Comparison of ENCODE assay signal across 9 cellular contexts in genomic region chr6:167678102-167679101, GRCh38.
DNase-seq lines count a peak whose midpoint lies in the region; ATAC-seq, FAIRE-seq and TF ChIP-seq lines count a peak whose summit lies in the region.
"Had no signal": no experiment of that assay in that cellular context is flagged by ENCODE, and none has a peak within 500 bp of the region (broad histone marks: within the 10 kb centered on the region; RNA-seq: fewer than 3 reads in every experiment).

No MANE protein-coding gene starts in this region.

- no peaks in the 10 kb centered on the region for H3K9me3 Mint-ChIP-seq in activated T-cell treated with anti-CD3 and anti-CD28 coated beads, Interleukin-2, amount 50 U/mL, for 72 hours
- H3K9me3 Mint-ChIP-seq in activated naive CD8-positive, alpha-beta T cell treated with anti-CD3 and anti-CD28 coated beads for 36 hours, result no peaks in the 10 kb centered on the region

- no peak for FAIRE-seq in kidney (lab: Jason Lieb, UNC)

- H3K4me3 Mint-ChIP-seq in activated T-cell treated with anti-CD3 and anti-CD28 coated beads, Interleukin-2, amount 50 U/mL, for 72 hours, result no peak overlapping the region
- H3K4me3 Mint-ChIP-seq in activated naive CD8-positive, alpha-beta T cell treated with anti-CD3 and anti-CD28 coated beads for 36 hours, result no peak overlapping the region

- peaks cover 78% of the 10 kb centered on the region for H3K27me3 Mint-ChIP-seq in activated T-cell treated with anti-CD3 and anti-CD28 coated beads, Interleukin-2, amount 50 U/mL, for 72 hours (ENCODE audit: low read depth)
- peaks cover 81% of the 10 kb centered on the region for H3K27me3 Mint-ChIP-seq in activated naive CD8-positive, alpha-beta T cell treated with anti-CD3 and anti-CD28 coated beads for 36 hours

- H3K27ac Mint-ChIP-seq in activated T-cell treated with anti-CD3 and anti-CD28 coated beads, Interleukin-2, amount 50 U/mL, for 72 hours, result no peak overlapping the region
- H3K27ac Mint-ChIP-seq in activated naive CD8-positive, alpha-beta T cell treated with anti-CD3 and anti-CD28 coated beads for 36 hours, result no peak overlapping the region

- H3K9me3 ChIP-seq in kidney (ENCODE audit: control insufficient read depth in 1 of 2, low read length in 2 of 2), result no peaks in the 10 kb centered on the region
- H3K9me3 ChIP-seq in skeletal muscle tissue (ENCODE audit: control insufficient read depth in 3 of 3, low read length in 3 of 3), result no peaks in the 10 kb centered on the region

- H3K4me3 ChIP-seq in kidney (ENCODE audit: low read length in 2 of 2) (peak overlapping the region; percentile 12 to 50), skeletal muscle tissue (ENCODE audit: low read length in 3 of 3) (peak overlapping the region; percentile 52 to 63 (median 53))

- no peaks in the 10 kb centered on the region for H3K4me1 Mint-ChIP-seq in activated T-cell treated with anti-CD3 and anti-CD28 coated beads, Interleukin-2, amount 50 U/mL, for 72 hours (ENCODE audit: low read depth)
- H3K4me1 Mint-ChIP-seq in activated naive CD8-positive, alpha-beta T cell treated with anti-CD3 and anti-CD28 coated beads for 36 hours, result no peaks in the 10 kb centered on the region

- no peak overlapping the region for H3K27ac ChIP-seq in caudate nucleus (ENCODE audit: low read depth, low read length)
- H3K27ac ChIP-seq in kidney (ENCODE audit: low read depth in 2 of 2, low read length in 2 of 2), result no peak overlapping the region
- H3K27ac ChIP-seq in skeletal muscle tissue (ENCODE audit: low read depth, low read length), result no peak overlapping the region

- H3K36me3 ChIP-seq in kidney (ENCODE audit: control insufficient read depth in 1 of 2, insufficient read depth in 2 of 2, low read length in 2 of 2), result no peaks in the 10 kb centered on the region
- H3K36me3 ChIP-seq in skeletal muscle tissue (ENCODE audit: control insufficient read depth in 3 of 3, insufficient read depth in 3 of 3, low read length in 3 of 3), result no peaks in the 10 kb centered on the region

- peaks cover 0 to 9% (median 5%) of the 10 kb centered on the region in 3 donors for H3K27me3 ChIP-seq in skeletal muscle tissue (ENCODE audit: control insufficient read depth in 3 of 3, insufficient read depth in 3 of 3, low read length in 3 of 3)

- H3K36me3 Mint-ChIP-seq in activated T-cell treated with anti-CD3 and anti-CD28 coated beads, Interleukin-2, amount 50 U/mL, for 72 hours (ENCODE audit: insufficient read depth in 2 of 2), result no peaks in the 10 kb centered on the region
- H3K36me3 Mint-ChIP-seq in activated naive CD8-positive, alpha-beta T cell treated with anti-CD3 and anti-CD28 coated beads for 36 hours, result no peaks in the 10 kb centered on the region

- H3K4me1 ChIP-seq in kidney (ENCODE audit: control insufficient read depth in 1 of 2, insufficient read depth in 1 of 2, low read depth in 1 of 2, low read length in 2 of 2), result peaks cover 19 to 24% of the 10 kb centered on the region in 2 donors
- H3K4me1 ChIP-seq in skeletal muscle tissue (ENCODE audit: control insufficient read depth in 3 of 3, insufficient read depth in 3 of 3, low read length in 3 of 3), result peaks cover 16 to 46% (median 31%) of the 10 kb centered on the region in 3 donors

- no peak overlapping the region for H3K9ac ChIP-seq in kidney (ENCODE audit: low read length in 2 of 2)
- H3K9ac ChIP-seq in skeletal muscle tissue (ENCODE audit: low read depth in 1 of 3, low read length in 3 of 3), result peak overlapping the region in 1 of 3 donors; percentile 74

- ATAC-seq in activated T-cell treated with anti-CD3 and anti-CD28 coated beads, Interleukin-2, amount 50 U/mL, for 72 hours (replicated peaks in 1 of 2), result no peak
- no peak for ATAC-seq in HG02870 (IDR thresholded peaks at IDR 0.05; ENCODE audit: unreplicated experiment)
- no peak for ATAC-seq in HG03521 (IDR thresholded peaks at IDR 0.05; ENCODE audit: unreplicated experiment)

- TF ChIP-seq CTCF in kidney (IDR thresholded peaks at IDR 0.05; ENCODE audit: borderline replicate concordance, extremely low read depth, insufficient read depth), result no peak

- intact Hi-C loops in kidney (cut with DNase I), result no loop called here

- DNase-seq in NCI-H1105 treated with DMSO at 0.1 percent for 48 hours (lab: John Stamatoyannopoulos, UW) (peak; percentile 54), caudate nucleus (lab: John Stamatoyannopoulos, UW) (peak in 49 of 61 donors; percentile 20 to 78 (median 51)), kidney (no peak)
- no peak for DNase-seq in activated T-cell treated with anti-CD3 and anti-CD28 coated beads, Interleukin-2, amount 50 U/mL, for 72 hours
- DNase-seq in activated naive CD8-positive, alpha-beta T cell treated with anti-CD3 and anti-CD28 coated beads for 36 hours, result no peak
- DNase-seq: NCI-H446 treated with DMSO at 0.1 percent for 48 hours had no signal

Comparison
In these comparisons a context has a peak if more than half of its experiments do, and no peak if none do; other contexts are left out.
1. DNase-seq: peak in NCI-H1105 treated with DMSO at 0.1 percent for 48 hours (single experiment) and caudate nucleus (49 of 61); none in kidney (single experiment), activated T-cell treated with anti-CD3 and anti-CD28 coated beads, Interleukin-2, amount 50 U/mL, for 72 hours (0 of 2) and activated naive CD8-positive, alpha-beta T cell treated with anti-CD3 and anti-CD28 coated beads for 36 hours (single experiment).